In the genomic region with DNA sequence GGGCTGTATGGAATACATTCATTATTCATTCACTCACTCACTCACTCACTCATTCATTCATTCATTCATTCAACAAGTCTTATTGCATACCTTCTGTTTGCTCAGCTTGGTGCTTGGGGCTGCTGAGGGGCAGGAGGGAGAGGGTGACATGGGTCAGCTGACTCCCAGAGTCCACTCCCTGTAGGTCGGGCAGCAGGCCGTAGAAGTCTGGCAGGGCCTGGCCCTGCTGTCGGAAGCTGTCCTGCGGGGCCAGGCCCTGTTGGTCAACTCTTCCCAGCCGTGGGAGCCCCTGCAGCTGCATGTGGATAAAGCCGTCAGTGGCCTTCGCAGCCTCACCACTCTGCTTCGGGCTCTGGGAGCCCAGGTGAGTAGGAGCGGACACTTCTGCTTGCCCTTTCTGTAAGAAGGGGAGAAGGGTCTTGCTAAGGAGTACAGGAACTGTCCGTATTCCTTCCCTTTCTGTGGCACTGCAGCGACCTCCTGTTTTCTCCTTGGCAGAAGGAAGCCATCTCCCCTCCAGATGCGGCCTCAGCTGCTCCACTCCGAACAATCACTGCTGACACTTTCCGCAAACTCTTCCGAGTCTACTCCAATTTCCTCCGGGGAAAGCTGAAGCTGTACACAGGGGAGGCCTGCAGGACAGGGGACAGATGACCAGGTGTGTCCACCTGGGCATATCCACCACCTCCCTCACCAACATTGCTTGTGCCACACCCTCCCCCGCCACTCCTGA, we compare ENCODE assay signal across 1 cellular context.
TF ChIP-seq lines count a peak whose summit lies in the region.

No MANE protein-coding gene starts in this region.

TF ChIP-seq in IMR-90, 13 proteins besides CTCF, POLR2A, EP300 and RAD21:
- TF ChIP-seq SMC3 (IDR thresholded peaks at IDR 0.05; ENCODE audit: low read depth, low read length) (no peak), CHD1 (IDR thresholded peaks at IDR 0.05; ENCODE audit: low read depth, low read length) (no peak), MAZ (IDR thresholded peaks at IDR 0.05; ENCODE audit: borderline replicate concordance, low read depth, low read length) (no peak), BHLHE40 (IDR thresholded peaks at IDR 0.05; ENCODE audit: low read depth, low read length) (no peak), FOS (IDR thresholded peaks at IDR 0.05; ENCODE audit: low read depth, low read length) (no peak), CEBPB (IDR thresholded peaks at IDR 0.05; ENCODE audit: low read depth, low read length) (no peak), RCOR1 (IDR thresholded peaks at IDR 0.05; ENCODE audit: insufficient replicate concordance, low read length) (no peak), MAFK (IDR thresholded peaks at IDR 0.05; ENCODE audit: low read depth, low read length) (no peak), MXI1 (IDR thresholded peaks at IDR 0.05; ENCODE audit: borderline replicate concordance, low read depth, low read length) (no peak), RFX5 (IDR thresholded peaks at IDR 0.05; ENCODE audit: low read depth, low read length) (no peak), NFE2L2 (IDR thresholded peaks at IDR 0.05; ENCODE audit: low read depth, low read length) (no peak)
- TF ChIP-seq, protein P1, sequence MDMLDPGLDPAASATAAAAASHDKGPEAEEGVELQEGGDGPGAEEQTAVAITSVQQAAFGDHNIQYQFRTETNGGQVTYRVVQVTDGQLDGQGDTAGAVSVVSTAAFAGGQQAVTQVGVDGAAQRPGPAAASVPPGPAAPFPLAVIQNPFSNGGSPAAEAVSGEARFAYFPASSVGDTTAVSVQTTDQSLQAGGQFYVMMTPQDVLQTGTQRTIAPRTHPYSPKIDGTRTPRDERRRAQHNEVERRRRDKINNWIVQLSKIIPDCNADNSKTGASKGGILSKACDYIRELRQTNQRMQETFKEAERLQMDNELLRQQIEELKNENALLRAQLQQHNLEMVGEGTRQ (IDR thresholded peaks at IDR 0.05; ENCODE audit: low read depth, low read length), result no peak
- TF ChIP-seq, protein P2, sequence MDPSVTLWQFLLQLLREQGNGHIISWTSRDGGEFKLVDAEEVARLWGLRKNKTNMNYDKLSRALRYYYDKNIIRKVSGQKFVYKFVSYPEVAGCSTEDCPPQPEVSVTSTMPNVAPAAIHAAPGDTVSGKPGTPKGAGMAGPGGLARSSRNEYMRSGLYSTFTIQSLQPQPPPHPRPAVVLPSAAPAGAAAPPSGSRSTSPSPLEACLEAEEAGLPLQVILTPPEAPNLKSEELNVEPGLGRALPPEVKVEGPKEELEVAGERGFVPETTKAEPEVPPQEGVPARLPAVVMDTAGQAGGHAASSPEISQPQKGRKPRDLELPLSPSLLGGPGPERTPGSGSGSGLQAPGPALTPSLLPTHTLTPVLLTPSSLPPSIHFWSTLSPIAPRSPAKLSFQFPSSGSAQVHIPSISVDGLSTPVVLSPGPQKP (IDR thresholded peaks at IDR 0.05; ENCODE audit: borderline replicate concordance, low read depth, low read length), result no peak
